21 cellular contexts compared by ENCODE assay signal in the genomic region with DNA sequence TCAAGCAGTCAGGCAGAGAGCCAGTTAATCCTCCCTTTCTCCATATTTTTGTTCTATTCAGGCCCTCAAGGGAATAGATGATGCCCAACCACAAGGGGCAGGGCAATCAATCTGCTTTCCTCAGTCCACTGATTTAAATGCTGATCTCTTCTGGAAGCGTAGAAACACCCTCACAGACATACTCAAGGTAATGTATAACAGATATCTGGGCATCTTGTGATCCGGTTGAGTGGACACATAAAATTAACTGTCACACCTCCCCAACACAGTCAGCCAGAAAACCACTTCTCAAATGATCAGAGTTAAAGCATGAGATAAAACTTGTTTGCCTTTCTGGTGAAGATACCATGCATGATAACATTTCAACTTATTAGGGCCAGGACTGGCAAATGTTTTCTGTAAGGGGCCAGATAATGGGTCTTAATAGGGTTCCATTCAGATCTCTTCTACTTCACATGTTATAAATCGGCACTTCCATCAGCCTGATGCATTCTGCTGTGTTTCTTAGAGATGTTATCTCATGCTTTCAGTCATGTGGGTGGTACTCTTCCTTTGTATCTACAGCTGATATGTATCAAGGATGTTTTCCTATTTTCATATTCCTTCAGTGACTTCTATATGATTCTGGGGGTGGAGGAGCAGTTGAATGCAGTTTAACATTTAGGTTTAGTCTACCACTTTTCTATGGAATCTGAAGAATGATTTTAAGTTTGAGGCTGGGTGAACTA. TPM values are rescaled to one million over a fixed set of nuclear protein-coding genes. Genes with fewer than 3 reads are reported as not detected.
DNase-seq lines count a peak whose midpoint lies in the region; ATAC-seq and TF ChIP-seq lines count a peak whose summit lies in the region.
"Had no signal": no experiment of that assay in that cellular context is flagged by ENCODE, and none has a peak within 500 bp of the region (broad histone marks: within the 10 kb centered on the region; RNA-seq: fewer than 3 reads in every experiment).

No MANE protein-coding gene starts in this region.

- peak overlapping the region; percentile 67 for H3K4me2 ChIP-seq in BLaER1

- TF ChIP-seq CTCF in glutamatergic neuron (IDR thresholded peaks at IDR 0.05; ENCODE audit: partially characterized antibody, unreplicated experiment): no peak

- no peak for ATAC-seq in HG03097 (IDR thresholded peaks at IDR 0.05; ENCODE audit: low FRiP score, unreplicated experiment)
- ATAC-seq in GM18873 (IDR thresholded peaks at IDR 0.05; ENCODE audit: low FRiP score, unreplicated experiment): no peak
- ATAC-seq: activated naive CD8-positive, alpha-beta T cell treated with anti-CD3 and anti-CD28 coated beads, Interleukin-2, amount 50 U/mL, for 24 hours; CD8-positive, alpha-beta T cell; lower lobe of right lung had no signal

- H3K9ac ChIP-seq in BLaER1 (no peak overlapping the region), adipocyte (ENCODE audit: low read length) (no peak overlapping the region)

- H3K9me3 ChIP-seq in BLaER1 (peaks cover 21% of the 10 kb centered on the region; the same call in 1 of the 2 replicates), adipocyte (ENCODE audit: control insufficient read depth, low read length) (no peaks in the 10 kb centered on the region)
- H3K9me3 ChIP-seq: lower lobe of right lung, right atrium auricular region had no signal

- H3K27ac ChIP-seq in BLaER1: peak overlapping the region; percentile 38; the same call in 1 of the 2 replicates
- H3K27ac ChIP-seq: lower lobe of right lung, right atrium auricular region had no signal

- H3K27me3 ChIP-seq in BLaER1: no peaks in the 10 kb centered on the region
- no peaks in the 10 kb centered on the region for H3K27me3 ChIP-seq in adipocyte (replicated peaks; ENCODE audit: control insufficient read depth, insufficient read depth, low read length)
- H3K27me3 ChIP-seq: right atrium auricular region had no signal

- no peaks in the 10 kb centered on the region for H4K20me1 ChIP-seq in BLaER1

- DNase-seq in LHCN-M2 (ENCODE audit: low read depth): peak; percentile 30
- DNase-seq in adipocyte (ENCODE audit: low read depth): peak; percentile 12
- DNase-seq in left kidney (ENCODE audit: low read depth, low spot score): peak; percentile 78
- DNase-seq in glutamatergic neuron: no peak
- DNase-seq in NCI-H1048 (lab: John Stamatoyannopoulos, UW): no peak
- DNase-seq: activated CD4-positive, alpha-beta T cell treated with anti-CD3 and anti-CD28 coated beads, Interleukin-2, amount 10 ng/mL, durations not matched to agents 7 days and 5 days; activated effector memory CD4-positive, alpha-beta T cell treated with Interleukin-2 at 50 U/mL for 16 hours; activated naive CD8-positive, alpha-beta T cell treated with anti-CD3 and anti-CD28 coated beads, Interleukin-2, amount 50 U/mL, for 24 hours; CD8-positive, alpha-beta T cell; DMS53; head of caudate nucleus; immature natural killer cell; lower lobe of right lung; NCI-H1694; occipital lobe; stimulated activated CD4-positive, alpha-beta T cell treated with anti-CD3 and anti-CD28 coated beads, Interleukin-15, amount 100 ng/mL, for 24 hours had no signal

- H3K4me3 ChIP-seq in BLaER1 (no peak overlapping the region), adipocyte (ENCODE audit: low read length) (no peak overlapping the region)
- H3K4me3 ChIP-seq: lower lobe of right lung, right atrium auricular region had no signal

- peaks cover 8% of the 10 kb centered on the region for H3K4me1 Mint-ChIP-seq in glutamatergic neuron (ENCODE audit: low read depth, unreplicated experiment)
- H3K4me1 Mint-ChIP-seq: activated CD4-positive, alpha-beta T cell treated with anti-CD3 and anti-CD28 coated beads, Interleukin-2, amount 10 ng/mL, durations not matched to agents 7 days and 5 days; activated naive CD8-positive, alpha-beta T cell treated with anti-CD3 and anti-CD28 coated beads, Interleukin-2, amount 50 U/mL, for 24 hours; immature natural killer cell had no signal

- no peaks in the 10 kb centered on the region for H3K9me3 Mint-ChIP-seq in glutamatergic neuron (ENCODE audit: unreplicated experiment)
- H3K9me3 Mint-ChIP-seq: activated CD4-positive, alpha-beta T cell treated with anti-CD3 and anti-CD28 coated beads, Interleukin-2, amount 10 ng/mL, durations not matched to agents 7 days and 5 days; activated naive CD8-positive, alpha-beta T cell treated with anti-CD3 and anti-CD28 coated beads, Interleukin-2, amount 50 U/mL, for 24 hours had no signal

- no peaks in the 10 kb centered on the region for H3K36me3 Mint-ChIP-seq in glutamatergic neuron (ENCODE audit: unreplicated experiment)
- H3K36me3 Mint-ChIP-seq: CD8-positive, alpha-beta T cell; immature natural killer cell had no signal

- H3K36me3 ChIP-seq in BLaER1 (no peaks in the 10 kb centered on the region), adipocyte (ENCODE audit: control insufficient read depth, insufficient read depth, low read length, severe bottlenecking) (no peaks in the 10 kb centered on the region)
- H3K36me3 ChIP-seq: lower lobe of right lung, right atrium auricular region had no signal

- H3K4me1 ChIP-seq in BLaER1 (peaks cover 13% of the 10 kb centered on the region), adipocyte (ENCODE audit: control insufficient read depth, insufficient read depth, low read length) (no peaks in the 10 kb centered on the region)
- H3K4me1 ChIP-seq: lower lobe of right lung, right atrium auricular region had no signal

- H3K4me3 Mint-ChIP-seq in glutamatergic neuron (ENCODE audit: unreplicated experiment): no peak overlapping the region
- H3K4me3 Mint-ChIP-seq: activated CD4-positive, alpha-beta T cell treated with anti-CD3 and anti-CD28 coated beads, Interleukin-2, amount 10 ng/mL, durations not matched to agents 7 days and 5 days; activated naive CD8-positive, alpha-beta T cell treated with anti-CD3 and anti-CD28 coated beads, Interleukin-2, amount 50 U/mL, for 24 hours; CD8-positive, alpha-beta T cell; dendritic cell treated with granulocyte-macrophage colony-stimulating factor and Interleukin-4, amounts not matched to agents 40 ng/mL and 50 ng/mL, for 4 days; immature natural killer cell had no signal

- H3K27me3 Mint-ChIP-seq in glutamatergic neuron (ENCODE audit: unreplicated experiment): peaks cover 5% of the 10 kb centered on the region
- H3K27me3 Mint-ChIP-seq: activated CD4-positive, alpha-beta T cell treated with anti-CD3 and anti-CD28 coated beads, Interleukin-2, amount 10 ng/mL, durations not matched to agents 7 days and 5 days; activated naive CD8-positive, alpha-beta T cell treated with anti-CD3 and anti-CD28 coated beads, Interleukin-2, amount 50 U/mL, for 24 hours; dendritic cell treated with granulocyte-macrophage colony-stimulating factor and Interleukin-4, amounts not matched to agents 40 ng/mL and 50 ng/mL, for 4 days had no signal

- H3K27ac Mint-ChIP-seq in glutamatergic neuron (ENCODE audit: unreplicated experiment): no peak overlapping the region
- H3K27ac Mint-ChIP-seq: activated CD4-positive, alpha-beta T cell treated with anti-CD3 and anti-CD28 coated beads, Interleukin-2, amount 10 ng/mL, durations not matched to agents 7 days and 5 days; activated naive CD8-positive, alpha-beta T cell treated with anti-CD3 and anti-CD28 coated beads, Interleukin-2, amount 50 U/mL, for 24 hours; CD8-positive, alpha-beta T cell; dendritic cell treated with granulocyte-macrophage colony-stimulating factor and Interleukin-4, amounts not matched to agents 40 ng/mL and 50 ng/mL, for 4 days; immature natural killer cell had no signal

RNA-seq across cellular contexts. Expression of gene CNTLN, which starts 58.9 kb away (rescaled TPM):
- total RNA-seq in LHCN-M2 (2014; rRNA removed) (10.3 and 15.1 TPM in 2 replicates), glutamatergic neuron (ENCODE audit: unreplicated experiment) (11.3 TPM)
- polyA plus RNA-seq in LHCN-M2 (2012): 2.6 TPM
- total RNA-seq: CD8-positive, alpha-beta T cell had no signal

Comparison
In these comparisons a context has a peak if more than half of its experiments do, and no peak if none do; other contexts are left out.
1. DNase-seq: peak in LHCN-M2 (single experiment), adipocyte (single experiment) and left kidney (single experiment); none in glutamatergic neuron (single experiment) and NCI-H1048 (single experiment).